In the genomic region with DNA sequence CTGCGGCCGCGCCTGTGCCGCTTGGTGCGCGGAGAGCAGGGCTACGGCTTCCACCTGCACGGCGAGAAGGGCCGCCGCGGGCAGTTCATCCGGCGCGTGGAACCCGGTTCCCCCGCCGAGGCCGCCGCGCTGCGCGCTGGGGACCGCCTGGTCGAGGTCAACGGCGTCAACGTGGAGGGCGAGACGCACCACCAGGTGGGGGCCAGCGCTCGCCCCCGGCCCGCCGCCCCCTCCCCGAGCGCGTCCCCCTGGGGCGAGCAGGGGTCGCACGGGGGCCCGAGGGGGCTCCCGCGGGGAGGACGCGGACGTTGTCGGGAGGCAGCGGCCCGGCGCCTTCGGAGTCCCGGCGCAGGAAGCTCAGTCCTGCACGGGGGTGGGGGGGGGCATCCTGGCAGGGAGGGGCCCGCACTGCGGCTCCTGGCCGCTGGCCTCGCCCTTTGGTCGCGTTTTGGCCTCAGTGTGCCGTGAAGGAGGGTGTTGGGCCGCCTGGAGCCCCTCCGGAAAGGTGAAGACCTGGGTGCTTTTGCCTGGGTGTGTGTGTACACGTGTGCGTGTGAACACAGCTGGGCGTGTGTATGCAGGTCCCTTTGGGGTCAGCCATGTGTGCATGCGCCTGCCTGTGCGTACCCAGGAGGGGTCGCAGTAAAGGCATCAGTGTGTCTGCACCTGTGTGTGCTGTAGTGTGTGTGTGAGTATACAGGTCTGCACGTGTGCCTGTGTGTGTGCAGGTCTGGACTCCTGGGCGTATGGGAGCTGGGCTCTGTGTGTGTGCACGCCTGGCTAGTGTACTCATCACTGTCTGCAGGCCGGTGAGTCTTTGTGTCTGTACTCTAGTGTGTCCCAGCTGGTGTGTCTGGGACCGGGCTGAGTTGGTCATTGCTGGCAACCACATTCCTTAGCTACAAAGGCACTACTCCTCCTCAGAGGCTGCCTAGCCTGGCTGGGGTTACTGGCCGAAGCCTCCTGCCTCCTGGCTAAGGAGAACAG, we compare ENCODE assay signal across 1 cellular context.
TF ChIP-seq lines count a peak whose summit lies in the region.

No MANE protein-coding gene starts in this region.

TF ChIP-seq in HepG2, 621 proteins besides CTCF, POLR2A, EP300 and RAD21 (continued from another document and continues in another):
- TF ChIP-seq, protein P1, sequence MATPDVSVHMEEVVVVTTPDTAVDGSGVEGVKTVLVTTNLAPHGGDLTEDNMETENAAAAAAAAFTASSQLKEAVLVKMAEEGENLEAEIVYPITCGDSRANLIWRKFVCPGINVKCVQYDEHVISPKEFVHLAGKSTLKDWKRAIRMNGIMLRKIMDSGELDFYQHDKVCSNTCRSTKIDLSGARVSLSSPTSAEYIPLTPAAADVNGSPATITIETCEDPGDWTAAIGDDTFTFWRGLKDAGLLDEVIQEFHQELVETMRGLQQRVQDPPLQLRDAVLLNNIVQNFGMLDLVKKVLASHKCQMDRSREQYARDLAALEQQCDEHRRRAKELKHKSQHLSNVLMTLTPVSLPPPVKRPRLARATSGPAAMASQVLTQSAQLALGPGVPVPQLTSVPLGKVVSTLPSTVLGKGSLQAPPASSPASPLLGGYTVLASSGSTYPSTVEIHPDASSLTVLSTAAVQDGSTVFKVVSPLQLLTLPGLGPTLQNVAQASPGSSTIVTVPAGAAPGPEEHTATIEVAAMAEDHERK (CRISPR knock-in tag; IDR thresholded peaks at IDR 0.05; ENCODE audit: low read depth): no peak
- TF ChIP-seq ZBTB42 (CRISPR knock-in tag; IDR thresholded peaks at IDR 0.05) (no peak), FOXC1 (CRISPR knock-in tag; IDR thresholded peaks at IDR 0.05; ENCODE audit: borderline replicate concordance) (0 out of 2 replicates have a peak, but pooled peaks have one; percentile 29), MZF1 (CRISPR knock-in tag; IDR thresholded peaks at IDR 0.05; ENCODE audit: borderline replicate concordance) (no peak), MAFK (conservative IDR thresholded peaks at IDR 0.05 in 1 of 2, IDR thresholded peaks at IDR 0.05 in 1 of 2; ENCODE audit: low read length in 2 of 2) (no peak), ZNF333 (CRISPR knock-in tag; IDR thresholded peaks at IDR 0.05; ENCODE audit: borderline replicate concordance) (no peak), ZNF878 (CRISPR knock-in tag; IDR thresholded peaks at IDR 0.05) (no peak), ESRRA (CRISPR knock-in tag; IDR thresholded peaks at IDR 0.05; ENCODE audit: low read depth) (no peak), CHD2 (IDR thresholded peaks at IDR 0.05; ENCODE audit: low read depth, low read length) (no peak), KLF16 (CRISPR knock-in tag; IDR thresholded peaks at IDR 0.05) (no peak), ZMYM2 (CRISPR knock-in tag; IDR thresholded peaks at IDR 0.05) (0 out of 2 replicates have a peak, but pooled peaks have one; percentile 41), ZFY (CRISPR knock-in tag; IDR thresholded peaks at IDR 0.05) (peak; percentile 40), ZNF17 (CRISPR knock-in tag; IDR thresholded peaks at IDR 0.05) (no peak), FLYWCH1 (CRISPR knock-in tag; IDR thresholded peaks at IDR 0.05) (no peak), DNMT1 (CRISPR knock-in tag; IDR thresholded peaks at IDR 0.05) (no peak), CREM (IDR thresholded peaks at IDR 0.05) (no peak), CREM (CRISPR knock-in tag; IDR thresholded peaks at IDR 0.05) (no peak), FOXK1 (CRISPR knock-in tag; IDR thresholded peaks at IDR 0.05; ENCODE audit: borderline replicate concordance, low read depth) (no peak), NPAS2 (CRISPR knock-in tag; IDR thresholded peaks at IDR 0.05; ENCODE audit: borderline replicate concordance) (no peak), ZNF549 (CRISPR knock-in tag; IDR thresholded peaks at IDR 0.05) (no peak), ZNF264 (CRISPR knock-in tag; IDR thresholded peaks at IDR 0.05) (no peak), ZNF33B (CRISPR knock-in tag; IDR thresholded peaks at IDR 0.05) (no peak), NFIB (CRISPR knock-in tag; IDR thresholded peaks at IDR 0.05; ENCODE audit: borderline replicate concordance) (peak; percentile 17; the same call in 1 of the 2 replicates), JDP2 (CRISPR knock-in tag; IDR thresholded peaks at IDR 0.05; ENCODE audit: borderline replicate concordance) (no peak), ATF1 (CRISPR knock-in tag; IDR thresholded peaks at IDR 0.05) (no peak), PHB2 (IDR thresholded peaks at IDR 0.05; ENCODE audit: partially characterized antibody) (no peak)
- TF ChIP-seq, protein P2, sequence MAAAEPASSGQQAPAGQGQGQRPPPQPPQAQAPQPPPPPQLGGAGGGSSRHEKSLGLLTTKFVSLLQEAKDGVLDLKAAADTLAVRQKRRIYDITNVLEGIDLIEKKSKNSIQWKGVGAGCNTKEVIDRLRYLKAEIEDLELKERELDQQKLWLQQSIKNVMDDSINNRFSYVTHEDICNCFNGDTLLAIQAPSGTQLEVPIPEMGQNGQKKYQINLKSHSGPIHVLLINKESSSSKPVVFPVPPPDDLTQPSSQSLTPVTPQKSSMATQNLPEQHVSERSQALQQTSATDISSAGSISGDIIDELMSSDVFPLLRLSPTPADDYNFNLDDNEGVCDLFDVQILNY (CRISPR knock-in tag; conservative IDR thresholded peaks at IDR 0.05): no peak
- TF ChIP-seq, protein P3, sequence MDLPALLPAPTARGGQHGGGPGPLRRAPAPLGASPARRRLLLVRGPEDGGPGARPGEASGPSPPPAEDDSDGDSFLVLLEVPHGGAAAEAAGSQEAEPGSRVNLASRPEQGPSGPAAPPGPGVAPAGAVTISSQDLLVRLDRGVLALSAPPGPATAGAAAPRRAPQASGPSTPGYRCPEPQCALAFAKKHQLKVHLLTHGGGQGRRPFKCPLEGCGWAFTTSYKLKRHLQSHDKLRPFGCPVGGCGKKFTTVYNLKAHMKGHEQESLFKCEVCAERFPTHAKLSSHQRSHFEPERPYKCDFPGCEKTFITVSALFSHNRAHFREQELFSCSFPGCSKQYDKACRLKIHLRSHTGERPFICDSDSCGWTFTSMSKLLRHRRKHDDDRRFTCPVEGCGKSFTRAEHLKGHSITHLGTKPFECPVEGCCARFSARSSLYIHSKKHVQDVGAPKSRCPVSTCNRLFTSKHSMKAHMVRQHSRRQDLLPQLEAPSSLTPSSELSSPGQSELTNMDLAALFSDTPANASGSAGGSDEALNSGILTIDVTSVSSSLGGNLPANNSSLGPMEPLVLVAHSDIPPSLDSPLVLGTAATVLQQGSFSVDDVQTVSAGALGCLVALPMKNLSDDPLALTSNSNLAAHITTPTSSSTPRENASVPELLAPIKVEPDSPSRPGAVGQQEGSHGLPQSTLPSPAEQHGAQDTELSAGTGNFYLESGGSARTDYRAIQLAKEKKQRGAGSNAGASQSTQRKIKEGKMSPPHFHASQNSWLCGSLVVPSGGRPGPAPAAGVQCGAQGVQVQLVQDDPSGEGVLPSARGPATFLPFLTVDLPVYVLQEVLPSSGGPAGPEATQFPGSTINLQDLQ (CRISPR knock-in tag; IDR thresholded peaks at IDR 0.05): no peak
- TF ChIP-seq, protein P4, sequence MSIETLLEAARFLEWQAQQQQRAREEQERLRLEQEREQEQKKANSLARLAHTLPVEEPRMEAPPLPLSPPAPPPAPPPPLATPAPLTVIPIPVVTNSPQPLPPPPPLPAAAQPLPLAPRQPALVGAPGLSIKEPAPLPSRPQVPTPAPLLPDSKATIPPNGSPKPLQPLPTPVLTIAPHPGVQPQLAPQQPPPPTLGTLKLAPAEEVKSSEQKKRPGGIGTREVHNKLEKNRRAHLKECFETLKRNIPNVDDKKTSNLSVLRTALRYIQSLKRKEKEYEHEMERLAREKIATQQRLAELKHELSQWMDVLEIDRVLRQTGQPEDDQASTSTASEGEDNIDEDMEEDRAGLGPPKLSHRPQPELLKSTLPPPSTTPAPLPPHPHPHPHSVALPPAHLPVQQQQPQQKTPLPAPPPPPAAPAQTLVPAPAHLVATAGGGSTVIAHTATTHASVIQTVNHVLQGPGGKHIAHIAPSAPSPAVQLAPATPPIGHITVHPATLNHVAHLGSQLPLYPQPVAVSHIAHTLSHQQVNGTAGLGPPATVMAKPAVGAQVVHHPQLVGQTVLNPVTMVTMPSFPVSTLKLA (IDR thresholded peaks at IDR 0.05): peak; percentile 72
- TF ChIP-seq, protein P5, sequence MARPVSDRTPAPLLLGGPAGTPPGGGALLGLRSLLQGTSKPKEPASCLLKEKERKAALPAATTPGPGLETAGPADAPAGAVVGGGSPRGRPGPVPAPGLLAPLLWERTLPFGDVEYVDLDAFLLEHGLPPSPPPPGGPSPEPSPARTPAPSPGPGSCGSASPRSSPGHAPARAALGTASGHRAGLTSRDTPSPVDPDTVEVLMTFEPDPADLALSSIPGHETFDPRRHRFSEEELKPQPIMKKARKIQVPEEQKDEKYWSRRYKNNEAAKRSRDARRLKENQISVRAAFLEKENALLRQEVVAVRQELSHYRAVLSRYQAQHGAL (CRISPR knock-in tag; IDR thresholded peaks at IDR 0.05; ENCODE audit: not compliant biosample characterization): no peak
- TF ChIP-seq, protein P6, sequence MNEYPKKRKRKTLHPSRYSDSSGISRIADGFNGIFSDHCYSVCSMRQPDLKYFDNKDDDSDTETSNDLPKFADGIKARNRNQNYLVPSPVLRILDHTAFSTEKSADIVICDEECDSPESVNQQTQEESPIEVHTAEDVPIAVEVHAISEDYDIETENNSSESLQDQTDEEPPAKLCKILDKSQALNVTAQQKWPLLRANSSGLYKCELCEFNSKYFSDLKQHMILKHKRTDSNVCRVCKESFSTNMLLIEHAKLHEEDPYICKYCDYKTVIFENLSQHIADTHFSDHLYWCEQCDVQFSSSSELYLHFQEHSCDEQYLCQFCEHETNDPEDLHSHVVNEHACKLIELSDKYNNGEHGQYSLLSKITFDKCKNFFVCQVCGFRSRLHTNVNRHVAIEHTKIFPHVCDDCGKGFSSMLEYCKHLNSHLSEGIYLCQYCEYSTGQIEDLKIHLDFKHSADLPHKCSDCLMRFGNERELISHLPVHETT (CRISPR knock-in tag; conservative IDR thresholded peaks at IDR 0.05): no peak
- TF ChIP-seq, protein P7, sequence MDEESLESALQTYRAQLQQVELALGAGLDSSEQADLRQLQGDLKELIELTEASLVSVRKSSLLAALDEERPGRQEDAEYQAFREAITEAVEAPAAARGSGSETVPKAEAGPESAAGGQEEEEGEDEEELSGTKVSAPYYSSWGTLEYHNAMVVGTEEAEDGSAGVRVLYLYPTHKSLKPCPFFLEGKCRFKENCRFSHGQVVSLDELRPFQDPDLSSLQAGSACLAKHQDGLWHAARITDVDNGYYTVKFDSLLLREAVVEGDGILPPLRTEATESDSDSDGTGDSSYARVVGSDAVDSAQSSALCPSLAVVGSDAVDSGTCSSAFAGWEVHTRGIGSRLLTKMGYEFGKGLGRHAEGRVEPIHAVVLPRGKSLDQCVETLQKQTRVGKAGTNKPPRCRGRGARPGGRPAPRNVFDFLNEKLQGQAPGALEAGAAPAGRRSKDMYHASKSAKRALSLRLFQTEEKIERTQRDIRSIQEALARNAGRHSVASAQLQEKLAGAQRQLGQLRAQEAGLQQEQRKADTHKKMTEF (CRISPR knock-in tag; IDR thresholded peaks at IDR 0.05): no peak
- TF ChIP-seq, protein P8, sequence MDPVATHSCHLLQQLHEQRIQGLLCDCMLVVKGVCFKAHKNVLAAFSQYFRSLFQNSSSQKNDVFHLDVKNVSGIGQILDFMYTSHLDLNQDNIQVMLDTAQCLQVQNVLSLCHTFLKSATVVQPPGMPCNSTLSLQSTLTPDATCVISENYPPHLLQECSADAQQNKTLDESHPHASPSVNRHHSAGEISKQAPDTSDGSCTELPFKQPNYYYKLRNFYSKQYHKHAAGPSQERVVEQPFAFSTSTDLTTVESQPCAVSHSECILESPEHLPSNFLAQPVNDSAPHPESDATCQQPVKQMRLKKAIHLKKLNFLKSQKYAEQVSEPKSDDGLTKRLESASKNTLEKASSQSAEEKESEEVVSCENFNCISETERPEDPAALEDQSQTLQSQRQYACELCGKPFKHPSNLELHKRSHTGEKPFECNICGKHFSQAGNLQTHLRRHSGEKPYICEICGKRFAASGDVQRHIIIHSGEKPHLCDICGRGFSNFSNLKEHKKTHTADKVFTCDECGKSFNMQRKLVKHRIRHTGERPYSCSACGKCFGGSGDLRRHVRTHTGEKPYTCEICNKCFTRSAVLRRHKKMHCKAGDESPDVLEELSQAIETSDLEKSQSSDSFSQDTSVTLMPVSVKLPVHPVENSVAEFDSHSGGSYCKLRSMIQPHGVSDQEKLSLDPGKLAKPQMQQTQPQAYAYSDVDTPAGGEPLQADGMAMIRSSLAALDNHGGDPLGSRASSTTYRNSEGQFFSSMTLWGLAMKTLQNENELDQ (CRISPR knock-in tag; IDR thresholded peaks at IDR 0.05; ENCODE audit: borderline replicate concordance): no peak
- TF ChIP-seq, protein P9, sequence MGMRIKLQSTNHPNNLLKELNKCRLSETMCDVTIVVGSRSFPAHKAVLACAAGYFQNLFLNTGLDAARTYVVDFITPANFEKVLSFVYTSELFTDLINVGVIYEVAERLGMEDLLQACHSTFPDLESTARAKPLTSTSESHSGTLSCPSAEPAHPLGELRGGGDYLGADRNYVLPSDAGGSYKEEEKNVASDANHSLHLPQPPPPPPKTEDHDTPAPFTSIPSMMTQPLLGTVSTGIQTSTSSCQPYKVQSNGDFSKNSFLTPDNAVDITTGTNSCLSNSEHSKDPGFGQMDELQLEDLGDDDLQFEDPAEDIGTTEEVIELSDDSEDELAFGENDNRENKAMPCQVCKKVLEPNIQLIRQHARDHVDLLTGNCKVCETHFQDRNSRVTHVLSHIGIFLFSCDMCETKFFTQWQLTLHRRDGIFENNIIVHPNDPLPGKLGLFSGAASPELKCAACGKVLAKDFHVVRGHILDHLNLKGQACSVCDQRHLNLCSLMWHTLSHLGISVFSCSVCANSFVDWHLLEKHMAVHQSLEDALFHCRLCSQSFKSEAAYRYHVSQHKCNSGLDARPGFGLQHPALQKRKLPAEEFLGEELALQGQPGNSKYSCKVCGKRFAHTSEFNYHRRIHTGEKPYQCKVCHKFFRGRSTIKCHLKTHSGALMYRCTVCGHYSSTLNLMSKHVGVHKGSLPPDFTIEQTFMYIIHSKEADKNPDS (CRISPR knock-in tag; IDR thresholded peaks at IDR 0.05): no peak
- TF ChIP-seq, protein P10, sequence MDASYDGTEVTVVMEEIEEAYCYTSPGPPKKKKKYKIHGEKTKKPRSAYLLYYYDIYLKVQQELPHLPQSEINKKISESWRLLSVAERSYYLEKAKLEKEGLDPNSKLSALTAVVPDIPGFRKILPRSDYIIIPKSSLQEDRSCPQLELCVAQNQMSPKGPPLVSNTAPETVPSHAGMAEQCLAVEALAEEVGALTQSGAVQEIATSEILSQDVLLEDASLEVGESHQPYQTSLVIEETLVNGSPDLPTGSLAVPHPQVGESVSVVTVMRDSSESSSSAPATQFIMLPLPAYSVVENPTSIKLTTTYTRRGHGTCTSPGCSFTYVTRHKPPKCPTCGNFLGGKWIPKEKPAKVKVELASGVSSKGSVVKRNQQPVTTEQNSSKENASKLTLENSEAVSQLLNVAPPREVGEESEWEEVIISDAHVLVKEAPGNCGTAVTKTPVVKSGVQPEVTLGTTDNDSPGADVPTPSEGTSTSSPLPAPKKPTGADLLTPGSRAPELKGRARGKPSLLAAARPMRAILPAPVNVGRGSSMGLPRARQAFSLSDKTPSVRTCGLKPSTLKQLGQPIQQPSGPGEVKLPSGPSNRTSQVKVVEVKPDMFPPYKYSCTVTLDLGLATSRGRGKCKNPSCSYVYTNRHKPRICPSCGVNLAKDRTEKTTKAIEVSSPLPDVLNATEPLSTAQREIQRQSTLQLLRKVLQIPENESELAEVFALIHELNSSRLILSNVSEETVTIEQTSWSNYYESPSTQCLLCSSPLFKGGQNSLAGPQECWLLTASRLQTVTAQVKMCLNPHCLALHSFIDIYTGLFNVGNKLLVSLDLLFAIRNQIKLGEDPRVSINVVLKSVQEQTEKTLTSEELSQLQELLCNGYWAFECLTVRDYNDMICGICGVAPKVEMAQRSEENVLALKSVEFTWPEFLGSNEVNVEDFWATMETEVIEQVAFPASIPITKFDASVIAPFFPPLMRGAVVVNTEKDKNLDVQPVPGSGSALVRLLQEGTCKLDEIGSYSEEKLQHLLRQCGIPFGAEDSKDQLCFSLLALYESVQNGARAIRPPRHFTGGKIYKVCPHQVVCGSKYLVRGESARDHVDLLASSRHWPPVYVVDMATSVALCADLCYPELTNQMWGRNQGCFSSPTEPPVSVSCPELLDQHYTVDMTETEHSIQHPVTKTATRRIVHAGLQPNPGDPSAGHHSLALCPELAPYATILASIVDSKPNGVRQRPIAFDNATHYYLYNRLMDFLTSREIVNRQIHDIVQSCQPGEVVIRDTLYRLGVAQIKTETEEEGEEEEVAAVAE (CRISPR knock-in tag; IDR thresholded peaks at IDR 0.05; ENCODE audit: borderline replicate concordance): no peak
